ENCODE assay signal across 35 cellular contexts in genomic region chr2:18073601-18074000, GRCh38.
DNase-seq lines count a peak whose midpoint lies in the region; ATAC-seq and TF ChIP-seq lines count a peak whose summit lies in the region.
"Had no signal": no experiment of that assay in that cellular context is flagged by ENCODE, and none has a peak within 500 bp of the region (broad histone marks: within the 10 kb centered on the region; RNA-seq: fewer than 3 reads in every experiment).

No MANE protein-coding gene starts in this region.

- H4K20me1 ChIP-seq in smooth muscle cell (ENCODE audit: low read depth): no peaks in the 10 kb centered on the region
- H4K20me1 ChIP-seq: BLaER1; BLaER1 treated with 17β-estradiol and CSF1 and Interleukin-3, amounts not matched to agents 10 nM and 100 nM had no signal

- no peaks in the 10 kb centered on the region for H3F3A ChIP-seq in smooth muscle cell (ENCODE audit: low read depth)

- H3K36me3 ChIP-seq in smooth muscle cell (ENCODE audit: low read depth): no peaks in the 10 kb centered on the region
- H3K36me3 ChIP-seq: BE2C; BLaER1; BLaER1 treated with 17β-estradiol and CSF1 and Interleukin-3, amounts not matched to agents 10 nM and 100 nM had no signal

- no peaks in the 10 kb centered on the region for H3K79me2 ChIP-seq in smooth muscle cell (ENCODE audit: low read depth)

- no peaks in the 10 kb centered on the region for H3K27me3 Mint-ChIP-seq in glutamatergic neuron (ENCODE audit: unreplicated experiment)
- H3K27me3 Mint-ChIP-seq: CD4-positive, CD25-positive, alpha-beta regulatory T cell had no signal

- peak; percentile 35 for DNase-seq in COLO829 (ENCODE audit: low spot score)
- DNase-seq in SK-MEL-5 (ENCODE audit: low read depth, low spot score): peak; percentile 57
- peak; percentile 78 for DNase-seq in foreskin melanocyte
- no peak for DNase-seq in smooth muscle cell (lab: John Stamatoyannopoulos, UW; ENCODE audit: unreplicated experiment)
- no peak for DNase-seq in NCI-H2227 treated with DMSO at 0.1 percent for 48 hours (lab: John Stamatoyannopoulos, UW)
- no peak for DNase-seq in activated naive CD4-positive, alpha-beta T cell treated with anti-CD3 and anti-CD28 coated beads, Interleukin-2, amount 50 U/mL, for 72 hours (ENCODE audit: low spot score in 2 of 2)
- DNase-seq in NCI-H774 (lab: John Stamatoyannopoulos, UW): no peak
- DNase-seq in glutamatergic neuron: no peak
- DNase-seq: 8988T; ACHN; AML-193; BE2C; C1 segment of cervical spinal cord; Caco-2; Calu3; CD4-positive, alpha-beta memory T cell; CD4-positive, alpha-beta T cell; CD4-positive, CD25-positive, alpha-beta regulatory T cell; CD8-positive, alpha-beta memory T cell; CD8-positive, alpha-beta T cell; COR-L47; DMS 273 treated with DMSO at 0.1 percent for 48 hours; DMS153; DMS53; DMS79; DMS79 treated with DMSO at 0.1 percent for 48 hours; DND-41; EL had no signal

- ATAC-seq in activated naive CD4-positive, alpha-beta T cell treated with anti-CD3 and anti-CD28 coated beads, Interleukin-2, amount 50 U/mL, for 72 hours: no peak
- ATAC-seq: A549; CD8-positive, alpha-beta T cell had no signal

- H3K9ac ChIP-seq in smooth muscle cell (ENCODE audit: low read depth): no peak overlapping the region
- H3K9ac ChIP-seq: BLaER1; BLaER1 treated with 17β-estradiol and CSF1 and Interleukin-3, amounts not matched to agents 10 nM and 100 nM had no signal

- H3K4me3 Mint-ChIP-seq in glutamatergic neuron (ENCODE audit: unreplicated experiment): no peak overlapping the region
- H3K4me3 Mint-ChIP-seq: B cell; CD14-positive monocyte; CD4-positive, alpha-beta memory T cell; CD4-positive, alpha-beta T cell; CD4-positive, CD25-positive, alpha-beta regulatory T cell; CD8-positive, alpha-beta memory T cell; CD8-positive, alpha-beta T cell had no signal

- H3K9me3 Mint-ChIP-seq in activated naive CD4-positive, alpha-beta T cell treated with anti-CD3 and anti-CD28 coated beads, Interleukin-2, amount 50 U/mL, for 72 hours: peaks cover 0 to 4% of the 10 kb centered on the region in 2 donors
- H3K9me3 Mint-ChIP-seq in glutamatergic neuron (ENCODE audit: unreplicated experiment): no peaks in the 10 kb centered on the region
- H3K9me3 Mint-ChIP-seq: CD4-positive, alpha-beta T cell; CD8-positive, alpha-beta T cell had no signal

- no peak overlapping the region for H3K4me3 ChIP-seq in smooth muscle cell
- H3K4me3 ChIP-seq: A549; BLaER1; BLaER1 treated with 17β-estradiol and CSF1 and Interleukin-3, amounts not matched to agents 10 nM and 100 nM had no signal

- H3K4me1 ChIP-seq in smooth muscle cell (ENCODE audit: low read depth): peaks cover 25% of the 10 kb centered on the region
- H3K4me1 ChIP-seq: A549, BE2C had no signal

- in situ Hi-C loops in SK-MEL-5 (cut with HindIII; ENCODE audit: low pct_unique_long_range_greater_than_20kb, low sequenced_read_pairs): no loop called here

- peaks cover 40% of the 10 kb centered on the region for H3K27me3 ChIP-seq in smooth muscle cell (ENCODE audit: low read depth)
- H3K27me3 ChIP-seq: BE2C; BLaER1; BLaER1 treated with 17β-estradiol and CSF1 and Interleukin-3, amounts not matched to agents 10 nM and 100 nM had no signal

- no peak overlapping the region for H3K27ac ChIP-seq in smooth muscle cell (ENCODE audit: low read depth)
- H3K27ac ChIP-seq: 22Rv1; A549; BLaER1; BLaER1 treated with 17β-estradiol and CSF1 and Interleukin-3, amounts not matched to agents 10 nM and 100 nM; C4-2B had no signal

- 51% methylated on average over 2 of the region's 2 CpGs for WGBS in smooth muscle cell (ENCODE audit: low lambda C conversion rate)

- H3K4me2 ChIP-seq in smooth muscle cell: peak overlapping the region; percentile 13
- H3K4me2 ChIP-seq: A549, BLaER1 had no signal

- no peaks in the 10 kb centered on the region for H3K9me3 ChIP-seq in smooth muscle cell (replicated peaks; ENCODE audit: low read depth)
- H3K9me3 ChIP-seq: A549; BE2C; BLaER1; BLaER1 treated with 17β-estradiol and CSF1 and Interleukin-3, amounts not matched to agents 10 nM and 100 nM; Caco-2 had no signal

- peaks cover 2% of the 10 kb centered on the region for H3K4me1 Mint-ChIP-seq in glutamatergic neuron (ENCODE audit: low read depth, unreplicated experiment)
- H3K4me1 Mint-ChIP-seq: B cell; CD4-positive, CD25-positive, alpha-beta regulatory T cell; CD8-positive, alpha-beta memory T cell had no signal

- H3K27ac Mint-ChIP-seq in activated naive CD4-positive, alpha-beta T cell treated with anti-CD3 and anti-CD28 coated beads, Interleukin-2, amount 50 U/mL, for 72 hours: no peak overlapping the region
- H3K27ac Mint-ChIP-seq in glutamatergic neuron (ENCODE audit: unreplicated experiment): no peak overlapping the region
- H3K27ac Mint-ChIP-seq: B cell; CD14-positive monocyte; CD4-positive, alpha-beta memory T cell; CD4-positive, alpha-beta T cell; CD4-positive, CD25-positive, alpha-beta regulatory T cell; CD8-positive, alpha-beta memory T cell; CD8-positive, alpha-beta T cell had no signal

- H3K36me3 Mint-ChIP-seq in activated naive CD4-positive, alpha-beta T cell treated with anti-CD3 and anti-CD28 coated beads, Interleukin-2, amount 50 U/mL, for 72 hours: no peaks in the 10 kb centered on the region
- H3K36me3 Mint-ChIP-seq in glutamatergic neuron (ENCODE audit: unreplicated experiment): no peaks in the 10 kb centered on the region
- H3K36me3 Mint-ChIP-seq: CD14-positive monocyte; CD4-positive, alpha-beta memory T cell; CD4-positive, CD25-positive, alpha-beta regulatory T cell; CD8-positive, alpha-beta memory T cell; CD8-positive, alpha-beta T cell had no signal

- no peak overlapping the region for H2AFZ ChIP-seq in smooth muscle cell (ENCODE audit: low read depth)

- no peak for TF ChIP-seq CTCF in smooth muscle cell (IDR thresholded peaks at IDR 0.05; ENCODE audit: borderline replicate concordance, insufficient read depth, poor library complexity, severe bottlenecking)
- no peak for TF ChIP-seq CTCF in glutamatergic neuron (IDR thresholded peaks at IDR 0.05; ENCODE audit: partially characterized antibody, unreplicated experiment)

Comparison
In these comparisons a context has a peak if more than half of its experiments do, and no peak if none do; other contexts are left out.
1. DNase-seq: peak in COLO829 (single experiment), SK-MEL-5 (single experiment) and foreskin melanocyte (single experiment); none in smooth muscle cell (single experiment), NCI-H2227 treated with DMSO at 0.1 percent for 48 hours (single experiment), activated naive CD4-positive, alpha-beta T cell treated with anti-CD3 and anti-CD28 coated beads, Interleukin-2, amount 50 U/mL, for 72 hours (0 of 2), NCI-H774 (single experiment) and glutamatergic neuron (single experiment).